ENCODE assay signal across 1 cellular context in genomic region chr1:236795035-236795756, GRCh38.
TF ChIP-seq lines count a peak whose summit lies in the region.

Gene MTR, plus strand, starts transcription at chr1:236795292. Its CDS starts 412 bp downstream, at chr1:236795704.

TF ChIP-seq in HepG2, 621 proteins besides CTCF, POLR2A, EP300 and RAD21 (continued from another document and continues in another):
- TF ChIP-seq, protein P1, sequence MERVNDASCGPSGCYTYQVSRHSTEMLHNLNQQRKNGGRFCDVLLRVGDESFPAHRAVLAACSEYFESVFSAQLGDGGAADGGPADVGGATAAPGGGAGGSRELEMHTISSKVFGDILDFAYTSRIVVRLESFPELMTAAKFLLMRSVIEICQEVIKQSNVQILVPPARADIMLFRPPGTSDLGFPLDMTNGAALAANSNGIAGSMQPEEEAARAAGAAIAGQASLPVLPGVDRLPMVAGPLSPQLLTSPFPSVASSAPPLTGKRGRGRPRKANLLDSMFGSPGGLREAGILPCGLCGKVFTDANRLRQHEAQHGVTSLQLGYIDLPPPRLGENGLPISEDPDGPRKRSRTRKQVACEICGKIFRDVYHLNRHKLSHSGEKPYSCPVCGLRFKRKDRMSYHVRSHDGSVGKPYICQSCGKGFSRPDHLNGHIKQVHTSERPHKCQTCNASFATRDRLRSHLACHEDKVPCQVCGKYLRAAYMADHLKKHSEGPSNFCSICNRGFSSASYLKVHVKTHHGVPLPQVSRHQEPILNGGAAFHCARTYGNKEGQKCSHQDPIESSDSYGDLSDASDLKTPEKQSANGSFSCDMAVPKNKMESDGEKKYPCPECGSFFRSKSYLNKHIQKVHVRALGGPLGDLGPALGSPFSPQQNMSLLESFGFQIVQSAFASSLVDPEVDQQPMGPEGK (CRISPR knock-in tag; IDR thresholded peaks at IDR 0.05), result 0 out of 2 replicates have a peak, but pooled peaks have one; percentile 19
- TF ChIP-seq ELF3 (CRISPR knock-in tag; IDR thresholded peaks at IDR 0.05) (peak; percentile 86), AHDC1 (CRISPR knock-in tag; IDR thresholded peaks at IDR 0.05; ENCODE audit: borderline replicate concordance) (peak; percentile 74), USF2 (IDR thresholded peaks at IDR 0.05; ENCODE audit: low read depth, low read length) (no peak), USF2 (CRISPR knock-in tag; IDR thresholded peaks at IDR 0.05; ENCODE audit: borderline replicate concordance) (peak; percentile 49; the same call in 1 of the 2 replicates), NR2F1 (CRISPR knock-in tag; IDR thresholded peaks at IDR 0.05) (no peak), CHCHD3 (CRISPR knock-in tag; IDR thresholded peaks at IDR 0.05) (peak; percentile 89), SP4 (CRISPR knock-in tag; IDR thresholded peaks at IDR 0.05) (0 out of 2 replicates have a peak, but pooled peaks have one; percentile 37), ZKSCAN8 (CRISPR knock-in tag; IDR thresholded peaks at IDR 0.05; ENCODE audit: borderline replicate concordance) (peak; percentile 1; the same call in 1 of the 2 replicates), HMG20A (CRISPR knock-in tag; IDR thresholded peaks at IDR 0.05; ENCODE audit: borderline replicate concordance) (peak; percentile 13), SKI (IDR thresholded peaks at IDR 0.05; ENCODE audit: partially characterized antibody) (no peak), ZNF142 (CRISPR knock-in tag; IDR thresholded peaks at IDR 0.05) (peak; percentile 68; the same call in 1 of the 2 replicates), SNAPC4 (CRISPR knock-in tag; IDR thresholded peaks at IDR 0.05) (peak; percentile 92; the same call in 1 of the 2 replicates), ZNF709 (CRISPR knock-in tag; IDR thresholded peaks at IDR 0.05) (peak; percentile 79; the same call in 1 of the 2 replicates), NR3C1 (CRISPR knock-in tag; IDR thresholded peaks at IDR 0.05) (0 out of 2 replicates have a peak, but pooled peaks have one; percentile 21), PBX2 (CRISPR knock-in tag; IDR thresholded peaks at IDR 0.05) (peak; percentile 48; the same call in 1 of the 2 replicates), HDAC6 (IDR thresholded peaks at IDR 0.05; ENCODE audit: low read depth, low read length) (no peak), ZNF329 (CRISPR knock-in tag; IDR thresholded peaks at IDR 0.05; ENCODE audit: low read depth) (no peak; the same call in none of the 2 replicates), FOSL1 (CRISPR knock-in tag; IDR thresholded peaks at IDR 0.05; ENCODE audit: borderline replicate concordance) (0 out of 2 replicates have a peak, but pooled peaks have one; percentile 8), ZNF713 (CRISPR knock-in tag; IDR thresholded peaks at IDR 0.05) (0 out of 2 replicates have a peak, but pooled peaks have one; percentile 83)
- TF ChIP-seq, protein P2, sequence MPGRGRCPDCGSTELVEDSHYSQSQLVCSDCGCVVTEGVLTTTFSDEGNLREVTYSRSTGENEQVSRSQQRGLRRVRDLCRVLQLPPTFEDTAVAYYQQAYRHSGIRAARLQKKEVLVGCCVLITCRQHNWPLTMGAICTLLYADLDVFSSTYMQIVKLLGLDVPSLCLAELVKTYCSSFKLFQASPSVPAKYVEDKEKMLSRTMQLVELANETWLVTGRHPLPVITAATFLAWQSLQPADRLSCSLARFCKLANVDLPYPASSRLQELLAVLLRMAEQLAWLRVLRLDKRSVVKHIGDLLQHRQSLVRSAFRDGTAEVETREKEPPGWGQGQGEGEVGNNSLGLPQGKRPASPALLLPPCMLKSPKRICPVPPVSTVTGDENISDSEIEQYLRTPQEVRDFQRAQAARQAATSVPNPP (CRISPR knock-in tag; IDR thresholded peaks at IDR 0.05), result peak; percentile 85
- TF ChIP-seq, protein P3, sequence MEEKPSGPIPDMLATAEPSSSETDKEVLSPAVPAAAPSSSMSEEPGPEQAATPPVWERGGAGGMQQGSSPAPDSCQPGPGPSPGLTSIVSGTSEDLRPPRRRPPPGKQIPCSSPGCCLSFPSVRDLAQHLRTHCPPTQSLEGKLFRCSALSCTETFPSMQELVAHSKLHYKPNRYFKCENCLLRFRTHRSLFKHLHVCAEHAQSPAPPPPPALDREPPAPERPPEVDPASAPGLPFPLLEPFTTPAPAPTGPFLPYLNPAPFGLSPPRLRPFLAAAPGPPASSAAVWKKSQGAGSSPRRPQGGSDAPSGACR (CRISPR knock-in tag; IDR thresholded peaks at IDR 0.05), result peak; percentile 61; the same call in 1 of the 2 replicates
